ENCODE assay signal across 12 cellular contexts in genomic region chr2:223696719-223697118, GRCh38.
A peak's percentile ranks its signal among the peaks of the same experiment; 100 is the strongest.
DNase-seq lines count a peak whose midpoint lies in the region; ATAC-seq, FAIRE-seq and TF ChIP-seq lines count a peak whose summit lies in the region.
"Had no signal": no experiment of that assay in that cellular context is flagged by ENCODE, and none has a peak within 500 bp of the region (broad histone marks: within the 10 kb centered on the region; RNA-seq: fewer than 3 reads in every experiment).

No MANE protein-coding gene starts in this region.

- in situ Hi-C loops in GM13977 (cut with MboI; ENCODE audit: low pct_unique_long_range_greater_than_20kb, low sequenced_read_pairs, unreplicated experiment), result no loop called here

- TF ChIP-seq CTCF in 22Rv1 (IDR thresholded peaks at IDR 0.05) (no peak), GM13977 (IDR thresholded peaks at IDR 0.05; ENCODE audit: extremely low read depth, insufficient read depth, missing control alignments) (no peak)

- ATAC-seq in HG02759 (IDR thresholded peaks at IDR 0.05; ENCODE audit: unreplicated experiment) (no peak), GM18909 (IDR thresholded peaks at IDR 0.05; ENCODE audit: poor library complexity, unreplicated experiment) (no peak)
- ATAC-seq: activated CD4-positive, CD25-positive, alpha-beta regulatory T cell treated with anti-CD3 and anti-CD28 coated beads, Interleukin-2, amount 50 U/mL, for 24 hours; sciatic nerve had no signal

- peak; percentile 70 for DNase-seq in HPDE6-E6E7 (ENCODE audit: extremely low spot score)
- DNase-seq in RKO (ENCODE audit: low spot score), result peak; percentile 8
- DNase-seq in fibroblast of peridontal ligament (ENCODE audit: extremely low read depth), result peak; percentile 10
- no peak for DNase-seq in GM13977 (ENCODE audit: low spot score)
- no peak for DNase-seq in GM12891 (ENCODE audit: insufficient read length, low spot score)
- DNase-seq: AML-193 had no signal

- no peak for TF ChIP-seq POLR2A in GM12891 (IDR thresholded peaks at IDR 0.05; ENCODE audit: low read depth, low read length)

- FAIRE-seq in GM12891 (lab: Jason Lieb, UNC), result no peak
- FAIRE-seq: colon had no signal

- peak overlapping the region; percentile 21; the same call in 1 of the 2 replicates for H3K27ac ChIP-seq in 22Rv1

TF ChIP-seq in GM12891, 5 proteins besides CTCF, POLR2A, EP300 and RAD21:
- no peak for TF ChIP-seq TAF1 (IDR thresholded peaks at IDR 0.05; ENCODE audit: low read depth, low read length)
- TF ChIP-seq POU2F2 (IDR thresholded peaks at IDR 0.05; ENCODE audit: low read depth, low read length), result no peak
- no peak for TF ChIP-seq SPI1 (IDR thresholded peaks at IDR 0.05; ENCODE audit: low read depth, low read length)
- TF ChIP-seq POLR2AphosphoS5 (IDR thresholded peaks at IDR 0.05; ENCODE audit: low read depth, low read length), result no peak
- no peak for TF ChIP-seq PAX5 (IDR thresholded peaks at IDR 0.05; ENCODE audit: insufficient read depth, low read length, severe bottlenecking)

Comparison
In these comparisons a context has a peak if more than half of its experiments do, and no peak if none do; other contexts are left out.
1. DNase-seq: peak in HPDE6-E6E7 (single experiment), RKO (single experiment) and fibroblast of peridontal ligament (single experiment); none in GM13977 (single experiment) and GM12891 (single experiment).